ENCODE assay signal across 26 cellular contexts in the genomic region with DNA sequence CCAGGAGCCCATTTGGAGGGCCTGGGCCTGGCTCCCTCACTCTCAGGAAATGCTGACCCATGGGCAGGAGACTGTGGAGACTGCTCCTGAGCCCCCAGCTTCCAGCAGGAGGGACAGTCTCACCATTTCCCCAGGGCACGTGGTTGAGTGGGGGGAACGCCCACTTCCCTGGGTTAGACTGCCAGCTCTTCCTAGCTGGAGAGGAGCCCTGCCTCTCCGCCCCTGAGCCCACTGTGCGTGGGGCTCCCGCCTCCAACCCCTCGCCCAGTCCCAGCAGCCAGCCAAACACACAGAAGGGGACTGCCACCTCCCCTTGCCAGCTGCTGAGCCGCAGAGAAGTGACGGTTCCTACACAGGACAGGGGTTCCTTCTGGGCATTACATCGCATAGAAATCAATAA.
"Had no signal": no experiment of that assay in that cellular context is flagged by ENCODE, and none has a peak within 500 bp of the region (broad histone marks: within the 10 kb centered on the region; RNA-seq: fewer than 3 reads in every experiment).

No MANE protein-coding gene starts in this region.

- H3K27me3 Mint-ChIP-seq: naive thymus-derived CD8-positive, alpha-beta T cell; stimulated activated memory B cell treated with anti-CD40 and anti-IgM and Interleukin-4, amounts not matched to agents 10 μg/mL and 1 μg/mL and 100 μg/mL, for 72 hours; stimulated activated naive CD8-positive, alpha-beta T cell treated with anti-CD3 and anti-CD28 coated beads, Interleukin-15, amount 100 ng/mL, for 72 hours had no signal

- H3K36me3 ChIP-seq: left lung, lower lobe of right lung, ovary, right atrium auricular region, right lobe of liver, tibial nerve, upper lobe of left lung, vagina had no signal

- H3K27ac Mint-ChIP-seq: nephron; progenitor cell of endocrine pancreas; stimulated activated memory B cell treated with anti-CD40 and anti-IgM and Interleukin-4, amounts not matched to agents 10 μg/mL and 1 μg/mL and 100 μg/mL, for 72 hours had no signal

- H3K4me3 ChIP-seq: left lung, lower lobe of right lung, ovary, right atrium auricular region, right lobe of liver, smooth muscle cell, tibial nerve, upper lobe of left lung, vagina had no signal

- H3K27ac ChIP-seq: left lung, lower lobe of right lung, ovary, right atrium auricular region, right lobe of liver, tibial nerve, vagina had no signal

- H3K9me3 ChIP-seq: left lung, lower lobe of right lung, ovary, right atrium auricular region, right lobe of liver, tibial nerve, upper lobe of left lung, vagina had no signal

- H3K4me1 Mint-ChIP-seq: stimulated activated memory B cell treated with anti-CD40 and anti-IgM and Interleukin-4, amounts not matched to agents 10 μg/mL and 1 μg/mL and 100 μg/mL, for 72 hours had no signal

- ATAC-seq: left colon; left lung; lower lobe of right lung; naive thymus-derived CD8-positive, alpha-beta T cell; right lobe of liver; stimulated activated memory B cell treated with anti-CD40 and anti-IgM and Interleukin-4, amounts not matched to agents 10 μg/mL and 1 μg/mL and 100 μg/mL, for 72 hours had no signal

- H3K4me1 ChIP-seq: left lung, lower lobe of right lung, right atrium auricular region, right lobe of liver, tibial nerve, vagina had no signal

- H3K4me3 Mint-ChIP-seq: naive thymus-derived CD8-positive, alpha-beta T cell; nephron; neural crest cell; stimulated activated memory B cell treated with anti-CD40 and anti-IgM and Interleukin-4, amounts not matched to agents 10 μg/mL and 1 μg/mL and 100 μg/mL, for 72 hours; stimulated activated naive CD8-positive, alpha-beta T cell treated with anti-CD3 and anti-CD28 coated beads, Interleukin-15, amount 100 ng/mL, for 72 hours had no signal

- H3K4me2 ChIP-seq: smooth muscle cell had no signal

- H3K36me3 Mint-ChIP-seq: naive thymus-derived CD8-positive, alpha-beta T cell had no signal

- H3K9me3 Mint-ChIP-seq: naive thymus-derived CD8-positive, alpha-beta T cell; nephron; neural crest cell; stimulated activated memory B cell treated with anti-CD40 and anti-IgM and Interleukin-4, amounts not matched to agents 10 μg/mL and 1 μg/mL and 100 μg/mL, for 72 hours; stimulated activated naive CD8-positive, alpha-beta T cell treated with anti-CD3 and anti-CD28 coated beads, Interleukin-15, amount 100 ng/mL, for 72 hours had no signal

- H3K27me3 ChIP-seq: left lung, ovary, right atrium auricular region, right lobe of liver, tibial nerve, upper lobe of left lung, vagina had no signal

- DNase-seq: hippocampal formation; kidney glomerular epithelial cell; left colon; left lung; lower lobe of right lung; mammary epithelial cell; mesenchymal stem cell; naive thymus-derived CD8-positive, alpha-beta T cell; ovary; right lobe of liver; stimulated activated CD4-positive, alpha-beta T cell treated with anti-CD3 and anti-CD28 coated beads, Interleukin-1b, Interleukin-23, amount 100 ng/mL, for 48 hours; stimulated activated CD4-positive, alpha-beta T cell treated with anti-CD3 and anti-CD28 coated beads, Interleukin-2, amount 100 ng/mL, for 48 hours; stimulated activated CD4-positive, alpha-beta T cell treated with anti-CD3 and anti-CD28 coated beads, Interleukin-4, amount 100 ng/mL, for 4 hours; stimulated activated CD8-positive, alpha-beta memory T cell treated with anti-CD3 and anti-CD28 coated beads, Interleukin-4, amount 100 ng/mL, for 48 hours; stimulated activated naive CD4-positive, alpha-beta T cell treated with Interleukin-2 at 50 U/mL for 16 hours; stimulated activated naive CD8-positive, alpha-beta T cell treated with anti-CD3 and anti-CD28 coated beads, Interleukin-15, amount 100 ng/mL, for 72 hours; substantia nigra; upper lobe of left lung had no signal
